In the genomic region with DNA sequence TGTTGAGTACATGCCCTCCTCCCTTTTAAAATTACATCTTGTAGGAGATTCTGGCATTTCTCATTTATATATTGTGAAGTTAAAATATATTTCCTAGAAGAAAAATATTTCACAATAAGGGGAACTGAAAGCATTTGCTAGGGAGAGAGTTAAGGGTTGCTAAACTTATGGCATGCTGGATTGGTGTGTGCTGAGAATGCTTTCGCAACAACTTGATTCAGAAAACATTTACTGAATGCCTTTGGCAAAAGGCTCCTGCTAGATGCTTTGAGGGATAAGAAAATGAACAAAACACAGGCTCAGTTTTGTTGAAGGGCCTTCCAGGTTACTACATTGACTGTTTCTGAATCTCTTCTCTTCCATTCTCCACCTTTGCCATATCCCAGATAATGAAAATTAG, we compare ENCODE assay signal across 12 cellular contexts.
DNase-seq lines count a peak whose midpoint lies in the region; ATAC-seq and TF ChIP-seq lines count a peak whose summit lies in the region.
"Had no signal": no experiment of that assay in that cellular context is flagged by ENCODE, and none has a peak within 500 bp of the region (broad histone marks: within the 10 kb centered on the region; RNA-seq: fewer than 3 reads in every experiment).

No MANE protein-coding gene starts in this region.

- H3K9me3 ChIP-seq in neural progenitor cell (ENCODE audit: low read depth): no peaks in the 10 kb centered on the region

- no peak overlapping the region for H3K4me3 Mint-ChIP-seq in neural progenitor cell

- peak overlapping the region; percentile 10 for H3K4me2 ChIP-seq in neural progenitor cell

- ATAC-seq in HG03095 (IDR thresholded peaks at IDR 0.05; ENCODE audit: unreplicated experiment) (no peak), HG02885 (IDR thresholded peaks at IDR 0.05; ENCODE audit: poor library complexity, unreplicated experiment) (no peak)

- peaks cover 85% of the 10 kb centered on the region for H3K79me2 ChIP-seq in neural progenitor cell (ENCODE audit: low read depth)

- H3K4me1 Mint-ChIP-seq in neural progenitor cell: peaks cover 19% of the 10 kb centered on the region

- H2AFZ ChIP-seq in neural progenitor cell (replicated peaks): no peak overlapping the region

- H3K36me3 ChIP-seq in neural progenitor cell: no peaks in the 10 kb centered on the region

- no peaks in the 10 kb centered on the region for H3K9me3 Mint-ChIP-seq in neural progenitor cell

- TF ChIP-seq CTCF in AG10803 (conservative IDR thresholded peaks at IDR 0.05; ENCODE audit: low read length) (no peak), epithelial cell of proximal tubule (conservative IDR thresholded peaks at IDR 0.05; ENCODE audit: low read depth, low read length) (no peak), neural progenitor cell (IDR thresholded peaks at IDR 0.05) (no peak)

- peaks cover 57% of the 10 kb centered on the region for H3K4me1 ChIP-seq in neural progenitor cell

- H3K9ac ChIP-seq in neural progenitor cell: no peak overlapping the region

- no peaks in the 10 kb centered on the region for H3K27me3 ChIP-seq in neural progenitor cell

- peaks cover 2% of the 10 kb centered on the region for H3K27me3 Mint-ChIP-seq in neural progenitor cell (ENCODE audit: insufficient read depth, low read depth)

- DNase-seq in AG10803 (ENCODE audit: low read depth) (peak; percentile 94), NOMO-1 treated with dmso at 0.1 percent for 144 hours (lab: John Stamatoyannopoulos, UW; ENCODE audit: unreplicated experiment) (peak; percentile 92), epithelial cell of proximal tubule (ENCODE audit: low read depth) (peak; percentile 60), neural progenitor cell (ENCODE audit: low spot score) (no peak), DMS53 treated with DMSO at 0.1 percent for 48 hours (lab: John Stamatoyannopoulos, UW; ENCODE audit: unreplicated experiment) (no peak), SK-N-DZ (ENCODE audit: low spot score) (no peak)
- DNase-seq: activated effector memory CD4-positive, alpha-beta T cell treated with Interleukin-2 at 50 U/mL for 16 hours; DND-41; NCI-H524 treated with DMSO at 0.1 percent for 48 hours; stimulated activated naive CD4-positive, alpha-beta T cell had no signal

- H4K20me1 ChIP-seq in neural progenitor cell (ENCODE audit: low read depth): peaks cover 17% of the 10 kb centered on the region

- peaks cover 22% of the 10 kb centered on the region for H3F3A ChIP-seq in neural progenitor cell (ENCODE audit: low read depth)

- H3K4me3 ChIP-seq in AG10803 (ENCODE audit: low read length) (no peak overlapping the region), epithelial cell of proximal tubule (ENCODE audit: low read depth, low read length) (no peak overlapping the region), neural progenitor cell (no peak overlapping the region)

- no peak overlapping the region for H3K27ac ChIP-seq in neural progenitor cell

- H3K27ac Mint-ChIP-seq in neural progenitor cell: no peak overlapping the region

- peaks cover 2% of the 10 kb centered on the region for H3K36me3 Mint-ChIP-seq in neural progenitor cell

Comparison
In these comparisons a context has a peak if more than half of its experiments do, and no peak if none do; other contexts are left out.
1. DNase-seq: peak in AG10803 (single experiment), NOMO-1 treated with dmso at 0.1 percent for 144 hours (single experiment) and epithelial cell of proximal tubule (single experiment); none in neural progenitor cell (single experiment), DMS53 treated with DMSO at 0.1 percent for 48 hours (single experiment) and SK-N-DZ (single experiment).